8 cellular contexts compared by ENCODE assay signal in the genomic region with DNA sequence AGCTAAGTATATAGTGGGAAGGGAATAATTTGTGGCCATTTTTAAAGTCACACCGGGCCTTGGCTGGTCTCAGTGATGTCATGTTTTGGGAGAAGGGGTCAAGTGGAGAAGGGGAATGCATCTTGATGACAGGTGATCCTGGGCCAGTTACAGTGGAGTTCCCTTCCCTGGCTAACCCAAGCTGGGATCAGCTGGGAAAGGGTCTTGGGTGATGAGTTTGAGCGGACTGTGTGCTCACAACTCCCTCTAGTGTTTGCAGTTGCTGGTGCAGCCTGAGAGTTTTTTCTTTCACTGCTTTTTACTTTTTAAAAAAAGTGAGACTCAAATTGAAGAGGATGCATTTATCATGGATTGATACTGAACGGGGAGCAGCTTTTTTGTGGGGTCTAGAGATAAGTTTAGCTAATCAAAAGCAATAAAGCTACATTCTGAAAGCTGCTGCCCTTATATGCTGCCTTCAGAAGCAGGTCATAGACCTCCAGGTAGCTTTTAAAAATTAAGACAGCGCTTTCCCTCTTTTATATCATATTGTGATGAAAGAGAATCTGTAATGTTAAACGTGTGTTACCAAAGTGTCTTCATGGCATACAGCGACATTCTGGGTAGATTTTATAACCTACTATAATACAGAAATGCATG.
DNase-seq lines count a peak whose midpoint lies in the region; ATAC-seq, FAIRE-seq and TF ChIP-seq lines count a peak whose summit lies in the region.

No MANE protein-coding gene starts in this region.

- WGBS in GM12878 (ENCODE audit: insufficient coverage, insufficient replicate concordance, low lambda C conversion rate, missing lambda C conversion rate) = 37% methylated on average over 6 of the region's 6 CpGs

- H3K4me1 ChIP-seq in GM12878 (ENCODE audit: control insufficient read depth, insufficient read depth, low read length) (no peaks in the 10 kb centered on the region), kidney (ENCODE audit: control insufficient read depth in 1 of 2, insufficient read depth in 1 of 2, low read depth in 1 of 2, low read length in 2 of 2) (no peaks in the 10 kb centered on the region), vagina (no peaks in the 10 kb centered on the region)

- CTCF ChIA-PET in GM12878 (lab: Yijun Ruan, JAX) = interaction anchor here (0.8 to 4.1 kb wide), 39 partner anchors 9 to 624 kb away, joined by 3 to 27 read pairs (median 4); no protein-coding TSS in a partner anchor

- H3K27me3 ChIP-seq in GM12878 (replicated peaks in 1 of 2; ENCODE audit: control insufficient read depth in 2 of 2, insufficient read depth in 2 of 2, low read length in 1 of 2) (no peaks in the 10 kb centered on the region), vagina (no peaks in the 10 kb centered on the region)

- FAIRE-seq in GM12878 (lab: Jason Lieb, UNC) = peak; percentile 71
- no peak for FAIRE-seq in kidney (lab: Jason Lieb, UNC)

- RAD21 ChIA-PET in GM12878 (lab: Charles Lee; ENCODE audit: unreplicated experiment) = interaction anchor here (0.6 to 3.1 kb wide), 5 partner anchors 199 to 625 kb away, joined by 3 to 22 read pairs (median 3); no protein-coding TSS in a partner anchor

- in situ Hi-C loops in GM12878 (cut with MboI) = no loop called here

- no peaks in the 10 kb centered on the region for H4K20me1 ChIP-seq in GM12878 (ENCODE audit: control insufficient read depth, insufficient read depth)

- H3K4me3 ChIP-seq in GM12878 (no peak overlapping the region), kidney (ENCODE audit: low read length in 2 of 2) (no peak overlapping the region), vagina (no peak overlapping the region)

- no peak for TF ChIP-seq EP300 in GM12878 (IDR thresholded peaks at IDR 0.05; ENCODE audit: borderline replicate concordance in 1 of 2, control insufficient read depth in 1 of 2, low read depth in 2 of 2, low read length in 2 of 2)

- no peak overlapping the region for H3K4me2 ChIP-seq in GM12878 (ENCODE audit: control insufficient read depth, insufficient read depth)

- TF ChIP-seq POLR2A in GM12878 (IDR thresholded peaks at IDR 0.05; ENCODE audit: low read depth, low read length) (no peak), vagina (IDR thresholded peaks at IDR 0.05) (no peak)

- SMC1A ChIA-PET in GM12878 (lab: Charles Lee; ENCODE audit: uncharacterized antibody, unreplicated experiment) = interaction anchor here (0.8 to 2.1 kb wide), 11 partner anchors 9 to 624 kb away, joined by 3 to 7 read pairs (median 5); no protein-coding TSS in a partner anchor

- H3K36me3 ChIP-seq in GM12878 (ENCODE audit: control insufficient read depth in 2 of 2, insufficient read depth in 2 of 2, low read length in 1 of 2) = no peaks in the 10 kb centered on the region
- H3K36me3 ChIP-seq in kidney (ENCODE audit: control insufficient read depth in 1 of 2, insufficient read depth in 2 of 2, low read length in 2 of 2) = no peaks in the 10 kb centered on the region
- no peaks in the 10 kb centered on the region for H3K36me3 ChIP-seq in vagina

- no TSS peak for BruUV-seq in GM12878 (replicated peaks; lab: Mats Ljungman, UMichigan)

- intact Hi-C loops in GM12878 (cut with micrococcal nuclease; ENCODE audit: unreplicated experiment) = loop anchor here (1.0 to 5.0 kb wide), 4 partner anchors 231 to 329 kb away; no protein-coding TSS in a partner anchor
- intact Hi-C loops in kidney (cut with DNase I) = no loop called here
- intact Hi-C loops in vagina (cut with DNase I) = loop anchor here (10.0 kb wide), 1 partner anchor 238 kb away; no protein-coding TSS in a partner anchor

- no peak overlapping the region for H2AFZ ChIP-seq in GM12878 (ENCODE audit: control insufficient read depth, low read depth, low read length)

- no peaks in the 10 kb centered on the region for H3K79me2 ChIP-seq in GM12878 (ENCODE audit: control insufficient read depth, insufficient read depth, low read length)

- H3K9me3 ChIP-seq in GM12878 (replicated peaks; ENCODE audit: control insufficient read depth, insufficient read depth, low read length) (no peaks in the 10 kb centered on the region), kidney (ENCODE audit: control insufficient read depth in 1 of 2, low read length in 2 of 2) (no peaks in the 10 kb centered on the region), vagina (no peaks in the 10 kb centered on the region)

- POLR2A ChIA-PET in GM12878 (lab: Charles Lee) = no interaction called here

- TF ChIP-seq CTCF in AG09319 (IDR thresholded peaks at IDR 0.05; ENCODE audit: low read depth, low read length) (peak; percentile 91), GM12878 (IDR thresholded peaks at IDR 0.05 in 2 of 3, conservative IDR thresholded peaks at IDR 0.05 in 1 of 3; ENCODE audit: control insufficient read depth in 2 of 3, extremely low read depth in 1 of 3, insufficient read depth in 1 of 3, low read depth in 3 of 3, low read length in 3 of 3) (peak; percentile 82 to 89 (median 84)), kidney (IDR thresholded peaks at IDR 0.05; ENCODE audit: borderline replicate concordance, extremely low read depth, insufficient read depth) (peak; percentile 80), vagina (IDR thresholded peaks at IDR 0.05) (peak; percentile 33 to 68 (median 64))

- H3K9ac ChIP-seq in GM12878 (ENCODE audit: control insufficient read depth, insufficient read depth, low read length) (no peak overlapping the region), kidney (ENCODE audit: low read length in 2 of 2) (no peak overlapping the region)

- peak; percentile 65 for ATAC-seq in GM12878
- ATAC-seq in GM21528 (IDR thresholded peaks at IDR 0.05; ENCODE audit: low FRiP score, unreplicated experiment) = no peak

- TF ChIP-seq RAD21 in GM12878 (IDR thresholded peaks at IDR 0.05; ENCODE audit: insufficient read depth, low read depth, low read length) = peak; percentile 77

- DNase-seq in AG09319 (ENCODE audit: extremely low read depth, low read depth) (no peak), GDM1 (lab: John Stamatoyannopoulos, UW) (peak; percentile 8), LoVo (ENCODE audit: low spot score) (peak; percentile 11), GM12878 (ENCODE audit: low read depth, low spot score) (no peak), kidney (no peak), vagina (ENCODE audit: extremely low spot score in 2 of 2) (no peak), NCI-H2029 treated with DMSO at 0.1 percent for 48 hours (lab: John Stamatoyannopoulos, UW) (no peak)

- no peak overlapping the region for H3K27ac ChIP-seq in GM12878 (ENCODE audit: control insufficient read depth, insufficient read depth)
- no peak overlapping the region for H3K27ac ChIP-seq in kidney (ENCODE audit: low read depth in 2 of 2, low read length in 2 of 2)
- no peak overlapping the region for H3K27ac ChIP-seq in vagina

TF ChIP-seq in GM12878, 131 proteins besides CTCF, POLR2A, EP300 and RAD21:
- TF ChIP-seq SMC3 (IDR thresholded peaks at IDR 0.05; ENCODE audit: borderline replicate concordance, low read length) (peak; percentile 51; the same call in 1 of the 2 replicates), HDAC2 (IDR thresholded peaks at IDR 0.05) (no peak)
TF ChIP-seq in GM12878: peak in this region for 1.

Comparison
In these comparisons a context has a peak if more than half of its experiments do, and no peak if none do; other contexts are left out.
1. DNase-seq: peak in GDM1 (single experiment) and LoVo (single experiment); none in AG09319 (single experiment), GM12878 (single experiment), kidney (single experiment), vagina (0 of 2) and NCI-H2029 treated with DMSO at 0.1 percent for 48 hours (single experiment).
2. Peak in every context shown above with its lines, with median percentiles within 50 percentile points of each other: CTCF ChIP-seq.